Comparison of ENCODE assay signal across 6 cellular contexts in the genomic region with DNA sequence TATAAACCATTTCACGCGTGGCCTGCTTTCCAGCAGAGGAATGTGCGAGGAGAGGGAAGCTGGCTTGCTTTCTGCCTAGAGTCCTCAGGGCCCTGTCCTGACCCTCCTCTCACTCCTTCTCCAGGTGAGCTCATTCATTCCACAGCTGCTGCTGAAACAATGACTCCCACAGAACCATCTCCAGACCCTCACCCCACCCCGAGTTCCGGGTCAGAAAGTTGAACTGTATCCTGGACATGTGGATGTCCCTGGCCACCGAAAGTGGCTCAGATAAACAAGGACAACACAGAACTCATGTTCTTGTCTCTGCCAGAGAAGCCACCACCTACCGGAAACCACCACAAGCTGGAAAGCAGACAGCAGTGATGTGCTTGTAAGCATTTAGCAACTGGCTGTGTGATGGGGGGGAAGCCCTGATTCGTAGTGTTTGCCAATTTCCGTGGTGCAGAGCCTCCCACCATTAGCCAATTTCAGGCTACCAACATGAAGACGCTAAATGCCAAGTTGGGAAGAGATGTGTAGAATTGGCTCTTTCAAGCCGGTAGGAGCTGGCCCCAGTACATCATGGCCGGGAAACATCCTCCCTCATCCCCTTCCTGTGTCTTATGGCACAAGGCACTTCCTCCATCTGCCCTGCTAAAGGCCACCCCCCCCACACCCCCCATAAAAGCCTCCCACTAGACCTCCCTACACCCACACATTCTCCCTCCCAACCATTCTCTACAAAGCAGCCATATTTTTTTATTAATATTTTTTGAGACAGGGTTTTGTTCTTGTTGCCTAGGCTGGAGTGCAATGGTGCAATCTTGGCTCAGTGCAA. TPM values are rescaled to one million over a fixed set of nuclear protein-coding genes. Genes with fewer than 3 reads are reported as not detected.
DNase-seq lines count a peak whose midpoint lies in the region; ATAC-seq and TF ChIP-seq lines count a peak whose summit lies in the region.

No MANE protein-coding gene starts in this region.

- H3K36me3 ChIP-seq in fibroblast of lung (ENCODE audit: control insufficient read depth, insufficient read depth, low read length): no peaks in the 10 kb centered on the region
- no peaks in the 10 kb centered on the region for H3K36me3 ChIP-seq in transverse colon
- H3K36me3 ChIP-seq in aorta (ENCODE audit: control insufficient read depth in 1 of 2, insufficient read depth in 2 of 2, low read length in 1 of 2): no peaks in the 10 kb centered on the region

- H3K9me3 ChIP-seq in T-helper 17 cell (ENCODE audit: control insufficient read depth, low read length, poor library complexity, severe bottlenecking) (no peaks in the 10 kb centered on the region), fibroblast of lung (ENCODE audit: control insufficient read depth, insufficient read depth, low read depth, low read length) (no peaks in the 10 kb centered on the region), transverse colon (no peaks in the 10 kb centered on the region), aorta (ENCODE audit: control insufficient read depth, low read length) (no peaks in the 10 kb centered on the region)

- no peak overlapping the region for H3K9ac ChIP-seq in fibroblast of lung (ENCODE audit: insufficient read depth, low read length)

- peaks cover 8% of the 10 kb centered on the region for H3K4me1 ChIP-seq in fibroblast of lung (ENCODE audit: control insufficient read depth, extremely low read depth, insufficient read depth, low read length)
- peaks cover 16 to 29% (median 17%) of the 10 kb centered on the region in 4 donors for H3K4me1 ChIP-seq in transverse colon
- no peaks in the 10 kb centered on the region for H3K4me1 ChIP-seq in aorta (ENCODE audit: control insufficient read depth in 1 of 2, insufficient read depth in 2 of 2, low read length in 2 of 2)

- H3K27ac ChIP-seq in fibroblast of lung (ENCODE audit: insufficient read depth, low read length) (no peak overlapping the region), transverse colon (peak overlapping the region; percentile 74 to 86 (median 76)), aorta (ENCODE audit: low read depth in 1 of 2, low read length in 2 of 2) (no peak overlapping the region)

- 48 to 58% methylated on average over 3 to 12 of the region's 12 CpGs for whole genome bisulfite sequencing in transverse colon (ENCODE audit: low coverage in 1 of 2), 2 donors
- 76 to 83% methylated on average over 12 of the region's 12 CpGs for WGBS in aorta, 2 donors

- H3K27me3 Mint-ChIP-seq in T-helper 17 cell: no peaks in the 10 kb centered on the region

- no peak overlapping the region for H3K4me2 ChIP-seq in fibroblast of lung (ENCODE audit: extremely low read depth, insufficient read depth, low read length)

- in situ Hi-C loops in transverse colon (cut with MboI; ENCODE audit: low pct_ligation_motif_present in 1 of 4, low pct_unique_long_range_greater_than_20kb in 1 of 4, low sequenced_read_pairs in 3 of 4): no loop called here

- peak overlapping the region; percentile 90 for H3K27ac Mint-ChIP-seq in T-helper 17 cell

- TF ChIP-seq CTCF in fibroblast of lung (conservative IDR thresholded peaks at IDR 0.05 in 1 of 2, IDR thresholded peaks at IDR 0.05 in 1 of 2; ENCODE audit: low read depth in 1 of 2, low read length in 2 of 2) (no peak), transverse colon (IDR thresholded peaks at IDR 0.05) (no peak)

- ATAC-seq in T-helper 17 cell (peak; percentile 91), aorta (ENCODE audit: low FRiP score) (no peak)

- no peak overlapping the region for H3K4me3 ChIP-seq in fibroblast of lung (replicated peaks in 1 of 4; ENCODE audit: control extremely low read depth in 1 of 4, insufficient read depth in 1 of 4, low read depth in 3 of 4, low read length in 4 of 4)
- H3K4me3 ChIP-seq in transverse colon: no peak overlapping the region
- no peak overlapping the region for H3K4me3 ChIP-seq in aorta (ENCODE audit: low read length in 2 of 2)

- H2AFZ ChIP-seq in fibroblast of lung (ENCODE audit: low read length): peak overlapping the region; percentile 2

- H3K4me1 Mint-ChIP-seq in T-helper 17 cell: peaks cover 16% of the 10 kb centered on the region

- H4K20me1 ChIP-seq in fibroblast of lung (ENCODE audit: control insufficient read depth, extremely low read depth, insufficient read depth, low read length): no peaks in the 10 kb centered on the region

- peak; percentile 11 for DNase-seq in EH (ENCODE audit: low read depth)
- no peak for DNase-seq in T-helper 17 cell
- DNase-seq in fibroblast of lung (ENCODE audit: low read depth in 2 of 2): peak; percentile 37 to 43
- peak; percentile 45 for DNase-seq in transverse colon
- DNase-seq in aorta: no peak
- DNase-seq in DMS114 treated with DMSO at 0.1 percent for 48 hours (lab: John Stamatoyannopoulos, UW; ENCODE audit: unreplicated experiment): no peak

- TF ChIP-seq EP300 in transverse colon (IDR thresholded peaks at IDR 0.05; ENCODE audit: low read depth): no peak

- intact Hi-C loops in transverse colon (cut with DNase I; ENCODE audit: low total_unique reads): no loop called here
- intact Hi-C loops in aorta (cut with DNase I): no loop called here

- no peak for TF ChIP-seq POLR2A in transverse colon (IDR thresholded peaks at IDR 0.05)

- H3K79me2 ChIP-seq in fibroblast of lung (ENCODE audit: control insufficient read depth, insufficient read depth, low read length): no peaks in the 10 kb centered on the region

- H3K36me3 Mint-ChIP-seq in T-helper 17 cell (ENCODE audit: low read depth): no peaks in the 10 kb centered on the region

- H3K27me3 ChIP-seq in fibroblast of lung (ENCODE audit: control insufficient read depth, insufficient read depth, low read length) (no peaks in the 10 kb centered on the region), transverse colon (no peaks in the 10 kb centered on the region), aorta (ENCODE audit: control insufficient read depth in 1 of 2, insufficient read depth in 2 of 2, low read length in 1 of 2) (no peaks in the 10 kb centered on the region)

- peak overlapping the region; percentile 73 for H3K4me3 Mint-ChIP-seq in T-helper 17 cell

RNA-seq across cellular contexts. Expression of a gene that starts 5.0 kb away (rescaled TPM):
- total RNA-seq in T-helper 17 cell: under 1 TPM; 0.52 to 0.86 TPM
- not detected in 2 replicates for total RNA-seq in fibroblast of lung
- polyA plus RNA-seq in fibroblast of lung: 0.19 and 0.40 TPM in 2 replicates
- polyA plus RNA-seq in fibroblast of lung (2012): 0.31 and 0.50 TPM in 2 replicates
- not detected in 2 replicates for polyA minus RNA-seq in fibroblast of lung (ENCODE audit: low replicate concordance)
- total RNA-seq in transverse colon: under 1 TPM in 1 of 4 donors, not detected in 3; 0.68 TPM
- under 1 TPM; 0.42 to 0.51 TPM for total RNA-seq in aorta
- polyA plus RNA-seq in aorta: under 1 TPM in 1 of 2 donors, not detected in 1; 0.15 TPM

RNA-seq across cellular contexts. Expression of a gene that starts 19.4 kb away (rescaled TPM):
- total RNA-seq in T-helper 17 cell (10 to 100 TPM; 23.2 to 28.3 TPM), fibroblast of lung (38.6 and 49.6 TPM in 2 replicates), transverse colon (10 to 100 TPM; 18.0 to 40.8 (median 32.6) TPM), aorta (10 to 100 TPM; 27.2 to 31.4 TPM)
- polyA plus RNA-seq in fibroblast of lung (23.5 and 37.9 TPM in 2 replicates), aorta (10 to 100 TPM; 19.7 to 23.2 TPM)
- polyA plus RNA-seq in fibroblast of lung (2012): 50.8 and 82.0 TPM in 2 replicates
- 110 and 196 TPM in 2 replicates for polyA minus RNA-seq in fibroblast of lung (ENCODE audit: low replicate concordance)

RNA-seq across cellular contexts. Expression of a gene that starts 23.1 kb away (rescaled TPM):
- 10 to 100 TPM; 34.0 to 36.2 TPM for total RNA-seq in T-helper 17 cell
- 11.8 and 18.0 TPM in 2 replicates for total RNA-seq in fibroblast of lung
- polyA plus RNA-seq in fibroblast of lung: 10.3 and 15.5 TPM in 2 replicates
- polyA plus RNA-seq in fibroblast of lung (2012): 11.1 and 17.6 TPM in 2 replicates
- polyA minus RNA-seq in fibroblast of lung (ENCODE audit: low replicate concordance): 9.9 and 29.3 TPM in 2 replicates
- 10 to 100 TPM in 3 of 4 donors, 1 to 10 TPM in 1; 1.9 to 43.4 (median 33.2) TPM for total RNA-seq in transverse colon
- total RNA-seq in aorta: 10 to 100 TPM; 15.1 to 16.4 TPM
- polyA plus RNA-seq in aorta: 10 to 100 TPM; 21.9 to 29.1 TPM

RNA-seq across cellular contexts. Expression of a gene that starts 24.3 kb away (rescaled TPM):
- total RNA-seq in T-helper 17 cell: 100 to 1,000 TPM; 418 to 472 TPM
- total RNA-seq in fibroblast of lung: 839 and 1,447 TPM in 2 replicates
- polyA plus RNA-seq in fibroblast of lung: 2,698 and 2,757 TPM in 2 replicates
- polyA plus RNA-seq in fibroblast of lung (2012): 1,925 and 2,136 TPM in 2 replicates
- polyA minus RNA-seq in fibroblast of lung (ENCODE audit: low replicate concordance): 2,089 and 2,615 TPM in 2 replicates
- 100 to 1,000 TPM; 181 to 444 (median 317) TPM for total RNA-seq in transverse colon
- total RNA-seq in aorta: 100 to 1,000 TPM; 649 to 778 TPM
- polyA plus RNA-seq in aorta: 100 to 1,000 TPM; 232 to 296 TPM

RNA-seq across cellular contexts. Expression of a gene that starts 27.1 kb away (rescaled TPM):
- not detected for total RNA-seq in T-helper 17 cell
- total RNA-seq in fibroblast of lung: under 0.01 TPM in 1 of 2 replicates, not detected in the other
- polyA plus RNA-seq in fibroblast of lung: not detected in 2 replicates
- not detected in 2 replicates for polyA plus RNA-seq in fibroblast of lung (2012)
- not detected in 2 replicates for polyA minus RNA-seq in fibroblast of lung (ENCODE audit: low replicate concordance)
- under 1 TPM in 1 of 4 donors, not detected in 3; 0.32 TPM for total RNA-seq in transverse colon
- total RNA-seq in aorta: under 1 TPM in 1 of 2 donors, not detected in 1; 0.39 TPM
- not detected for polyA plus RNA-seq in aorta

Comparison
In these comparisons a context has a peak if more than half of its experiments do, and no peak if none do; other contexts are left out.
1. DNase-seq: peak in EH (single experiment), fibroblast of lung (2 of 2) and transverse colon (single experiment); none in T-helper 17 cell (0 of 3), aorta (0 of 2) and DMS114 treated with DMSO at 0.1 percent for 48 hours (single experiment).
2. H3K27ac ChIP-seq: peak in transverse colon (4 of 4); none in fibroblast of lung (single experiment) and aorta (0 of 2).